In genomic region chr7:4641667-4642467, GRCh38 we compare ENCODE assay signal across 8 cellular contexts.
DNase-seq lines count a peak whose midpoint lies in the region; ATAC-seq and TF ChIP-seq lines count a peak whose summit lies in the region.

No MANE protein-coding gene starts in this region.

- H3K27ac ChIP-seq in layer of hippocampus (ENCODE audit: low read depth, low read length) = peak overlapping the region; percentile 97

- peak; percentile 19 for TF ChIP-seq CTCF in AG09319 (IDR thresholded peaks at IDR 0.05; ENCODE audit: low read depth, low read length)

- ATAC-seq in GM18873 (IDR thresholded peaks at IDR 0.05; ENCODE audit: low FRiP score, unreplicated experiment) = peak; percentile 68
- ATAC-seq in HG03135 (IDR thresholded peaks at IDR 0.05; ENCODE audit: unreplicated experiment) = peak; percentile 72

- DNase-seq in AG09319 (ENCODE audit: extremely low read depth, low read depth) (peak; percentile 84), NCI-H2196 treated with DMSO at 0.1 percent for 48 hours (lab: John Stamatoyannopoulos, UW; ENCODE audit: unreplicated experiment) (peak; percentile 86), cerebellar cortex (ENCODE audit: low spot score) (peak; percentile 86)
- peak; percentile 86 for DNase-seq in activated CD4-positive, CD25-positive, alpha-beta regulatory T cell treated with anti-CD3 and anti-CD28 coated beads, Interleukin-2, amount 50 U/mL, for 16 hours (ENCODE audit: low read depth, low spot score)
- peak; percentile 96 to 97 for DNase-seq in stimulated activated CD4-positive, alpha-beta T cell treated with anti-CD3 and anti-CD28 coated beads, Interleukin-1b, Interleukin-23, amount 100 ng/mL, for 4 hours (ENCODE audit: low read depth in 2 of 2)

- H3K27me3 ChIP-seq in layer of hippocampus (ENCODE audit: control insufficient read depth, insufficient read depth, low read length) = no peaks in the 10 kb centered on the region

Comparison
In these comparisons a context has a peak if more than half of its experiments do, and no peak if none do; other contexts are left out.
1. Peak in every context shown above with its lines: DNase-seq, ATAC-seq and H3K27ac ChIP-seq.